Comparison of ENCODE assay signal across 20 cellular contexts in genomic region chr3:176274161-176274560, GRCh38.
DNase-seq lines count a peak whose midpoint lies in the region; ATAC-seq and TF ChIP-seq lines count a peak whose summit lies in the region.
"Had no signal": no experiment of that assay in that cellular context is flagged by ENCODE, and none has a peak within 500 bp of the region (broad histone marks: within the 10 kb centered on the region; RNA-seq: fewer than 3 reads in every experiment).

No MANE protein-coding gene starts in this region.

- H3K27ac ChIP-seq in ascending aorta = no peak overlapping the region
- H3K27ac ChIP-seq: HL-60, SJCRH30, testis had no signal

- intact Hi-C loops in ascending aorta (cut with DNase I) = no loop called here

- peaks cover 0 to 3% of the 10 kb centered on the region in 2 donors for H3K4me1 ChIP-seq in ascending aorta
- H3K4me1 ChIP-seq: SJCRH30, testis had no signal

- no peak overlapping the region for H3K4me3 Mint-ChIP-seq in nephron progenitor cell
- H3K4me3 Mint-ChIP-seq: activated T-helper 1 cell treated with anti-CD3 and anti-CD28 coated beads, Interleukin-12 subunit alpha, Interleukin-12 subunit beta, Interleukin-2, Interleukin-4 antibody, amounts not matched to agents 30 ng/mL and 10 ng/mL and 1 ng/mL, durations not matched to agents 14 hours and 24 hours and 36 hours; neural crest cell; T-helper 2 cell treated with Interferon-gamma antibody and Interleukin-4, amounts not matched to agents 5 μg/mL and 100 μg/mL, for 36 hours had no signal

- no peaks in the 10 kb centered on the region for H3K36me3 Mint-ChIP-seq in nephron progenitor cell (ENCODE audit: low read depth)

- no peak for ATAC-seq in GM19023 (IDR thresholded peaks at IDR 0.05; ENCODE audit: unreplicated experiment)
- ATAC-seq: K562 had no signal

- peak; percentile 93 for DNase-seq in DMS53 (lab: John Stamatoyannopoulos, UW)
- peak; percentile 95 for DNase-seq in NCI-H1417 treated with DMSO at 0.1 percent for 48 hours (lab: John Stamatoyannopoulos, UW)
- peak; percentile 74 for DNase-seq in NCI-H510A (lab: John Stamatoyannopoulos, UW)
- peak; percentile 2 for DNase-seq in astrocyte of the hippocampus (ENCODE audit: low read depth, low spot score)
- DNase-seq in GM19240 (ENCODE audit: insufficient read length, low spot score) = no peak
- no peak for DNase-seq in ascending aorta (ENCODE audit: low spot score in 2 of 2)
- no peak for DNase-seq in nephron progenitor cell
- DNase-seq: activated CD4-positive, CD25-positive, alpha-beta regulatory T cell; caudate nucleus; GOT3; islet precursor cell; NCI-H1048; testis had no signal

- no peaks in the 10 kb centered on the region for H3K9me3 ChIP-seq in ascending aorta
- H3K9me3 ChIP-seq: SJCRH30, testis had no signal

- peaks cover 4% of the 10 kb centered on the region for H3K9me3 Mint-ChIP-seq in nephron progenitor cell
- H3K9me3 Mint-ChIP-seq: neural crest cell had no signal

- H3K4me1 Mint-ChIP-seq in nephron progenitor cell = no peaks in the 10 kb centered on the region
- H3K4me1 Mint-ChIP-seq: neural crest cell had no signal

- H3K36me3 ChIP-seq in ascending aorta = no peaks in the 10 kb centered on the region
- H3K36me3 ChIP-seq: SJCRH30 had no signal

- H3K4me3 ChIP-seq in ascending aorta = no peak overlapping the region
- H3K4me3 ChIP-seq: K562, SJCRH30, testis had no signal

- H3K27ac Mint-ChIP-seq in nephron progenitor cell = no peak overlapping the region
- H3K27ac Mint-ChIP-seq: activated T-helper 1 cell treated with anti-CD3 and anti-CD28 coated beads, Interleukin-12 subunit alpha, Interleukin-12 subunit beta, Interleukin-2, Interleukin-4 antibody, amounts not matched to agents 30 ng/mL and 10 ng/mL and 1 ng/mL, durations not matched to agents 14 hours and 24 hours and 36 hours; T-helper 2 cell treated with Interferon-gamma antibody and Interleukin-4, amounts not matched to agents 5 μg/mL and 100 μg/mL, for 36 hours had no signal

- H3K27me3 ChIP-seq in ascending aorta = no peaks in the 10 kb centered on the region
- H3K27me3 ChIP-seq: SJCRH30, testis had no signal

- H3K27me3 Mint-ChIP-seq in nephron progenitor cell (ENCODE audit: low read depth, poor library complexity) = no peaks in the 10 kb centered on the region

- TF ChIP-seq CTCF in ascending aorta (IDR thresholded peaks at IDR 0.05) = no peak
- no peak for TF ChIP-seq CTCF in nephron progenitor cell (IDR thresholded peaks at IDR 0.05)

Comparison
In these comparisons a context has a peak if more than half of its experiments do, and no peak if none do; other contexts are left out.
1. DNase-seq: peak in DMS53 (single experiment), NCI-H1417 treated with DMSO at 0.1 percent for 48 hours (single experiment), NCI-H510A (single experiment) and astrocyte of the hippocampus (single experiment); none in GM19240 (single experiment), ascending aorta (0 of 2) and nephron progenitor cell (single experiment).